7 cellular contexts compared by ENCODE assay signal in genomic region chr16:29636368-29636767, GRCh38. TPM values are rescaled to one million over a fixed set of nuclear protein-coding genes. Genes with fewer than 3 reads are reported as not detected.
DNase-seq lines count a peak whose midpoint lies in the region; ATAC-seq, FAIRE-seq and TF ChIP-seq lines count a peak whose summit lies in the region.
"Not testable (repeated sequence)": the region's sequence is repeated elsewhere in the genome, so short reads cannot be mapped to it uniquely, and the experiment has no call there.

No MANE protein-coding gene starts in this region.

- DNase-seq in H9; PC-3; activated B cell treated with CpG ODN at 0.5 μM for 24 hours; K562 (ENCODE audit: extremely low read depth in 1 of 4, low spot score in 3 of 4); naive thymus-derived CD8-positive, alpha-beta T cell; upper lobe of right lung: not testable (repeated sequence)

- H3K9me3 ChIP-seq in BLaER1; H9 (ENCODE audit: control insufficient read depth, low read depth, low read length); PC-3 (ENCODE audit: low read length); K562 (replicated peaks; ENCODE audit: control insufficient read depth, insufficient read depth, low read depth, low read length); upper lobe of right lung: not testable (repeated sequence)

- H3K9me1 ChIP-seq in K562 (ENCODE audit: control insufficient read depth, insufficient read depth, low read length): not testable (repeated sequence)

- not testable (repeated sequence) for H2BK12ac ChIP-seq in H9 (ENCODE audit: insufficient read length, low read depth, low read length)

- H4K91ac ChIP-seq in H9 (ENCODE audit: insufficient read length, low read depth, low read length): not testable (repeated sequence)

- H3K4ac ChIP-seq in H9 (ENCODE audit: low read depth, low read length): not testable (repeated sequence)

- ATAC-seq in PC-3 (peak; percentile 43; the same call in 1 of the 2 replicates), activated B cell treated with CpG ODN at 0.5 μM for 24 hours (ENCODE audit: low read depth) (peak; percentile 45), K562 (peak; percentile 94), upper lobe of right lung (peak; percentile 39)
- ATAC-seq in naive thymus-derived CD8-positive, alpha-beta T cell: peak; percentile 30 to 55

- not testable (repeated sequence) for H3K56ac ChIP-seq in H9 (ENCODE audit: insufficient read length, low read depth, low read length)

- not testable (repeated sequence) for H3K9ac ChIP-seq in BLaER1; H9 (ENCODE audit: extremely low read depth, insufficient read length, low read length); PC-3 (ENCODE audit: low read length); K562 (ENCODE audit: insufficient read depth in 1 of 2, low read depth in 2 of 2, low read length in 2 of 2)

- not testable (repeated sequence) for H3K9me2 ChIP-seq in PC-3 (replicated peaks; ENCODE audit: low read length)

- H2AFZ ChIP-seq in H9 (ENCODE audit: low read length); PC-3 (ENCODE audit: low read length); K562 (ENCODE audit: low read depth, low read length): not testable (repeated sequence)

- not testable (repeated sequence) for H3K27ac Mint-ChIP-seq in H9; activated B cell treated with CpG ODN at 0.5 μM for 24 hours; naive thymus-derived CD8-positive, alpha-beta T cell

- H2BK120ac ChIP-seq in H9 (ENCODE audit: low read depth, low read length, poor library complexity, severe bottlenecking): not testable (repeated sequence)

- FAIRE-seq in K562 (lab: Jason Lieb, UNC): peak; percentile 55

- H3K27me3 Mint-ChIP-seq in H9 (ENCODE audit: low read depth); activated B cell treated with CpG ODN at 0.5 μM for 24 hours; naive thymus-derived CD8-positive, alpha-beta T cell: not testable (repeated sequence)

- not testable (repeated sequence) for H4K5ac ChIP-seq in H9 (ENCODE audit: insufficient read length, low read depth, low read length)

- not testable (repeated sequence) for H3K9me3 Mint-ChIP-seq in H9; activated B cell treated with CpG ODN at 0.5 μM for 24 hours; naive thymus-derived CD8-positive, alpha-beta T cell

- TF ChIP-seq CTCF in H9 (conservative IDR thresholded peaks at IDR 0.05): peak; percentile 27; the same call in 1 of the 3 replicates
- TF ChIP-seq CTCF in PC-3 (conservative IDR thresholded peaks at IDR 0.05; ENCODE audit: low read depth, low read length); activated B cell treated with CpG ODN at 0.5 μM for 24 hours (IDR thresholded peaks at IDR 0.05); K562 (IDR thresholded peaks at IDR 0.05 in 2 of 3, conservative IDR thresholded peaks at IDR 0.05 in 1 of 3; ENCODE audit: insufficient read depth in 2 of 3, low read depth in 1 of 3, low read length in 3 of 3); upper lobe of right lung (IDR thresholded peaks at IDR 0.05): not testable (repeated sequence)

- not testable (repeated sequence) for H3K23me2 ChIP-seq in H9 (ENCODE audit: insufficient read length, low read depth, low read length, poor library complexity, severe bottlenecking)

- H4K20me1 ChIP-seq in BLaER1; H9 (ENCODE audit: control insufficient read depth, insufficient read depth, insufficient read length); PC-3 (ENCODE audit: low read length); K562 (replicated peaks; ENCODE audit: control insufficient read depth, insufficient read depth, low read length): not testable (repeated sequence)

- BruUV-seq in PC-3 (replicated peaks; lab: Mats Ljungman, UMichigan); K562 (replicated peaks; lab: Mats Ljungman, UMichigan): not testable (repeated sequence)

- H3K4me1 Mint-ChIP-seq in H9, activated B cell treated with CpG ODN at 0.5 μM for 24 hours: not testable (repeated sequence)
- peaks cover 2 to 13% (median 12%) of the 10 kb centered on the region in 4 donors for H3K4me1 Mint-ChIP-seq in naive thymus-derived CD8-positive, alpha-beta T cell

- not testable (repeated sequence) for H3K79me2 ChIP-seq in H9 (ENCODE audit: insufficient read depth, low read length); PC-3 (ENCODE audit: low read length); K562 (ENCODE audit: control insufficient read depth, insufficient read depth, low read length)

- CTCF ChIA-PET in PC-3 (lab: Charles Lee); activated B cell treated with CpG ODN at 0.5 μM for 24 hours (lab: Charles Lee); K562 (lab: Yijun Ruan, JAX; ENCODE audit: low intra/inter-chr PET ratio): not testable (repeated sequence)

- H2BK15ac ChIP-seq in H9 (ENCODE audit: low read depth, low read length): not testable (repeated sequence)

- in situ Hi-C loops in K562 (cut with MboI): not testable (repeated sequence)

- POLR2A ChIA-PET in PC-3 (lab: Charles Lee; ENCODE audit: unreplicated experiment); activated B cell treated with CpG ODN at 0.5 μM for 24 hours (lab: Charles Lee); K562 (lab: Yijun Ruan, JAX): not testable (repeated sequence)
- POLR2A ChIA-PET in naive thymus-derived CD8-positive, alpha-beta T cell (lab: Charles Lee): interaction anchor here (0.6 kb wide), 2 partner anchors 82 to 756 kb away, joined by 3 to 4 read pairs; no protein-coding TSS in a partner anchor

- not testable (repeated sequence) for H3K18ac ChIP-seq in H9 (ENCODE audit: insufficient read length, low read depth, low read length)

- H4K8ac ChIP-seq in H9 (replicated peaks; ENCODE audit: insufficient read length, low read depth, low read length): not testable (repeated sequence)

- not testable (repeated sequence) for H3K79me1 ChIP-seq in H9 (ENCODE audit: insufficient read depth, low read depth, low read length, poor library complexity, severe bottlenecking)

- H2AK5ac ChIP-seq in H9 (ENCODE audit: insufficient read length, low read length): not testable (repeated sequence)

- H3K27ac ChIP-seq in BLaER1; H9 (ENCODE audit: insufficient read length, low read depth, low read length); PC-3 (ENCODE audit: low read length); K562 (ENCODE audit: extremely low read depth, low read depth, low read length); upper lobe of right lung: not testable (repeated sequence)

- not testable (repeated sequence) for H3K4me3 ChIP-seq in BLaER1; PC-3 (ENCODE audit: low read length); K562; upper lobe of right lung

- TF ChIP-seq POLR2A in K562 (conservative IDR thresholded peaks at IDR 0.05): not testable (repeated sequence)

- H3K23ac ChIP-seq in H9 (ENCODE audit: insufficient read length, low read depth, low read length): not testable (repeated sequence)

- not testable (repeated sequence) for H3K36me3 Mint-ChIP-seq in H9 (ENCODE audit: insufficient read depth in 1 of 3, low read depth in 3 of 3); activated B cell treated with CpG ODN at 0.5 μM for 24 hours (ENCODE audit: low read depth); naive thymus-derived CD8-positive, alpha-beta T cell

- WGBS in H9 (ENCODE audit: extremely low coverage, insufficient read length, low lambda C conversion rate): no CpG with 5 or more reads among the region's 5 CpGs
- no CpG with 5 or more reads among the region's 5 CpGs for WGBS in K562 (ENCODE audit: insufficient coverage, low coverage, missing lambda C conversion rate)

- H2BK20ac ChIP-seq in H9 (ENCODE audit: low read depth, low read length, poor library complexity, severe bottlenecking): not testable (repeated sequence)

- not testable (repeated sequence) for H3K36me3 ChIP-seq in BLaER1; PC-3 (ENCODE audit: low read depth, low read length); K562 (ENCODE audit: control insufficient read depth, insufficient read depth, low read length); upper lobe of right lung

- not testable (repeated sequence) for H2BK5ac ChIP-seq in H9 (ENCODE audit: insufficient read length, low read length)

- H3K4me3 Mint-ChIP-seq in H9; activated B cell treated with CpG ODN at 0.5 μM for 24 hours; naive thymus-derived CD8-positive, alpha-beta T cell: not testable (repeated sequence)

- TF ChIP-seq RAD21 in K562 (CRISPR knock-in tag; conservative IDR thresholded peaks at IDR 0.05 in 1 of 2, IDR thresholded peaks at IDR 0.05 in 1 of 2): not testable (repeated sequence)

- not testable (repeated sequence) for H3K14ac ChIP-seq in H9 (ENCODE audit: insufficient read depth, low read length)

- 0 out of 2 replicates have a peak overlapping the region, but pooled peaks have one; percentile 55 for H3K4me2 ChIP-seq in BLaER1
- H3K4me2 ChIP-seq in H9 (ENCODE audit: insufficient read depth, insufficient read length, low read length); PC-3 (ENCODE audit: low read length); K562 (ENCODE audit: insufficient read depth, low read length): not testable (repeated sequence)

- not testable (repeated sequence) for H3K27me3 ChIP-seq in BLaER1; H9 (ENCODE audit: insufficient read depth, low read length); PC-3 (ENCODE audit: low read length); K562 (ENCODE audit: control insufficient read depth in 2 of 2, insufficient read depth in 2 of 2, low read length in 2 of 2); upper lobe of right lung

- H3K4me1 ChIP-seq in BLaER1: peaks cover 21% of the 10 kb centered on the region
- not testable (repeated sequence) for H3K4me1 ChIP-seq in H9 (ENCODE audit: insufficient read depth, low read length); PC-3 (ENCODE audit: insufficient read depth, low read length); K562 (replicated peaks in 1 of 2; ENCODE audit: control insufficient read depth in 2 of 2, insufficient read depth in 2 of 2, low read length in 2 of 2); upper lobe of right lung

- not testable (repeated sequence) for H3F3A ChIP-seq in PC-3 (ENCODE audit: low read length, unreplicated experiment)

- not testable (repeated sequence) for TF ChIP-seq EP300 in K562 (IDR thresholded peaks at IDR 0.05; ENCODE audit: low read length)

- intact Hi-C loops in PC-3 (cut with micrococcal nuclease); activated B cell treated with CpG ODN at 0.5 μM for 24 hours (cut with micrococcal nuclease); K562 (cut with micrococcal nuclease); upper lobe of right lung (cut with DNase I): not testable (repeated sequence)

- H3T11ph ChIP-seq in H9 (ENCODE audit: low read length): not testable (repeated sequence)

RNA-seq across cellular contexts. Expression of gene SPN, which starts 26.7 kb away (rescaled TPM):
- total RNA-seq in H9 (2021): 0.77 and 1.1 TPM in 2 replicates
- total RNA-seq in PC-3 (2014; rRNA removed): not detected in 2 replicates
- 2.4 and 2.7 TPM in 2 replicates for total RNA-seq in activated B cell treated with CpG ODN at 0.5 μM for 24 hours
- 97.4 and 224 TPM in 2 replicates for total RNA-seq in K562 (2011; cell fraction: chromatin; rRNA removed; ENCODE audit: low replicate concordance)
- total RNA-seq in K562 (2011; cell fraction: nucleolus; rRNA removed): 129 and 166 TPM in 2 replicates
- total RNA-seq in K562 (2011; cell fraction: nucleoplasm; rRNA removed): 142 and 171 TPM in 2 replicates
- total RNA-seq in K562 (2014; rRNA removed): 75.4 and 91.8 TPM in 2 replicates
- 80.6 and 85.0 TPM in 2 replicates for total RNA-seq in K562 (2014; rRNA removed; fragmentation: Illumina TruSeq; extraction: Trizol)
- 110 and 114 TPM in 2 replicates for total RNA-seq in K562 (2015; rRNA removed; fragmentation: Illumina TruSeq; extraction: Trizol)
- total RNA-seq in K562 (2021): 202 and 225 TPM in 2 replicates
- 56.7 and 114 TPM in 2 replicates for polyA plus RNA-seq in K562 (2011; rRNA removed)
- polyA plus RNA-seq in K562 (2011; cell fraction: cytosol; rRNA removed): 56.3 and 107 TPM in 2 replicates
- polyA plus RNA-seq in K562 (2011; cell fraction: nucleus; rRNA removed): 80.5 and 114 TPM in 2 replicates
- 152 and 220 TPM in 2 replicates for polyA plus RNA-seq in K562 (2012)
- 174 and 221 TPM in 2 replicates for polyA plus RNA-seq in K562 (2014; fragmentation: Illumina TruSeq; extraction: Trizol)
- polyA plus RNA-seq in K562 (2014; fragmentation: Nextera tagmentation; extraction: Ambion mirVana): 10 to 100 TPM; 24.3 to 34.3 TPM
- 74.2 and 79.4 TPM in 2 replicates for polyA plus RNA-seq in K562 (2014; rRNA removed)
- 64.6 and 73.0 TPM in 2 replicates for polyA minus RNA-seq in K562 (2011; rRNA and poly(A)+ RNA removed)
- polyA minus RNA-seq in K562 (2011; cell fraction: cytosol; rRNA and poly(A)+ RNA removed): 66.4 and 80.3 TPM in 2 replicates
- 15.9 and 30.7 TPM in 2 replicates for polyA minus RNA-seq in K562 (2011; cell fraction: nucleus; rRNA and poly(A)+ RNA removed)
- total RNA-seq in naive thymus-derived CD8-positive, alpha-beta T cell: 10 to 100 TPM; 91.8 to 98.4 TPM
- 100 to 1,000 TPM in 2 of 3 donors, 10 to 100 TPM in 1; 92.9 to 124 (median 100) TPM for polyA plus RNA-seq in naive thymus-derived CD8-positive, alpha-beta T cell
- total RNA-seq in upper lobe of right lung: 70.7 TPM

RNA-seq across cellular contexts. Expression of gene QPRT, which starts 42.6 kb away (rescaled TPM):
- total RNA-seq in H9 (2021) (107 TPM in 2 replicates), PC-3 (2014; rRNA removed) (0.22 and 1.3 TPM in 2 replicates), activated B cell treated with CpG ODN at 0.5 μM for 24 hours (0.64 and 0.84 TPM in 2 replicates), K562 (2014; rRNA removed) (112 and 115 TPM in 2 replicates), K562 (2014; rRNA removed; fragmentation: Illumina TruSeq; extraction: Trizol) (37.3 and 39.2 TPM in 2 replicates), K562 (2015; rRNA removed; fragmentation: Illumina TruSeq; extraction: Trizol) (72.8 and 76.7 TPM in 2 replicates), K562 (2021) (80.7 and 86.5 TPM in 2 replicates), upper lobe of right lung (15.0 TPM)
- 45.6 and 86.1 TPM in 2 replicates for total RNA-seq in K562 (2011; cell fraction: chromatin; rRNA removed; ENCODE audit: low replicate concordance)
- total RNA-seq in K562 (2011; cell fraction: nucleolus; rRNA removed): 57.9 and 68.0 TPM in 2 replicates
- 66.3 and 114 TPM in 2 replicates for total RNA-seq in K562 (2011; cell fraction: nucleoplasm; rRNA removed)
- polyA plus RNA-seq in K562 (2011; rRNA removed) (38.9 and 73.1 TPM in 2 replicates), K562 (2014; fragmentation: Illumina TruSeq; extraction: Trizol) (64.1 and 72.4 TPM in 2 replicates), K562 (2014; fragmentation: Nextera tagmentation; extraction: Ambion mirVana) (10 to 100 TPM in 1 of 2 experiments, 1 to 10 TPM in 1; 7.7 to 10.8 TPM), K562 (2014; rRNA removed) (64.3 and 68.8 TPM in 2 replicates)
- 79.6 and 90.5 TPM in 2 replicates for polyA plus RNA-seq in K562 (2011; cell fraction: cytosol; rRNA removed)
- polyA plus RNA-seq in K562 (2011; cell fraction: nucleus; rRNA removed): 56.0 and 57.6 TPM in 2 replicates
- 120 and 164 TPM in 2 replicates for polyA plus RNA-seq in K562 (2012)
- 37.4 and 44.7 TPM in 2 replicates for polyA minus RNA-seq in K562 (2011; rRNA and poly(A)+ RNA removed)
- polyA minus RNA-seq in K562 (2011; cell fraction: cytosol; rRNA and poly(A)+ RNA removed): 56.5 and 107 TPM in 2 replicates
- 12.7 and 19.0 TPM in 2 replicates for polyA minus RNA-seq in K562 (2011; cell fraction: nucleus; rRNA and poly(A)+ RNA removed)
- under 1 TPM; 0.49 to 0.55 TPM for total RNA-seq in naive thymus-derived CD8-positive, alpha-beta T cell
- under 1 TPM; 0.15 to 0.53 (median 0.48) TPM for polyA plus RNA-seq in naive thymus-derived CD8-positive, alpha-beta T cell

Comparison
In these comparisons a context has a peak if more than half of its experiments do, and no peak if none do; other contexts are left out.
1. ATAC-seq: peak in every context shown above with its lines; median percentile 94 in K562; 45 in activated B cell treated with CpG ODN at 0.5 μM for 24 hours; 43 in PC-3; 42 in naive thymus-derived CD8-positive, alpha-beta T cell; 39 in upper lobe of right lung.
2. RNA of gene SPN, which starts 26.7 kb away (total RNA-seq): 75.4 to 225 TPM in K562, 91.8 to 98.4 TPM in naive thymus-derived CD8-positive, alpha-beta T cell and 70.7 TPM in upper lobe of right lung (single experiment); 2.4 to 2.7 TPM in activated B cell treated with CpG ODN at 0.5 μM for 24 hours, 0.77 to 1.1 TPM in H9 and not detected in PC-3; every median in the first group is over 10 times any median in the second.